ENCODE assay signal across 19 cellular contexts in the genomic region with DNA sequence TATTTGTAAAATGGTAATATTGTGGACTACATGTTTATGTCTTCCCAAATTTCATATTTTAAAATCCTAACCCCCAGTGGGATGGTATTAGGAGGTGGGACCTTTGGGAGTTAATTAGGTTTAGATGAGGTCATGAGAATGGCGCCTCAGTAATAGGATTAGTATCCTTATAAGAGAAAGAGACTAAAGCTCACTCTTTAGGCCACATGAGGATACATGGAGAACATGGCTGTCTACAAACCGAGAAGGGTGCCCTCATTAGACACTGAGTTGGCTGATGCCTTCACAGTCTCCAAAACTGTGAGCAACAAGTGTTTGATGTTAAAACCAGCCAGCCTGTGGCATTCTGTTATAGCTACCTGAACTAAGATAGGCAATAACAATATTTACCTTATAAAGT. TPM values are rescaled to one million over a fixed set of nuclear protein-coding genes. Genes with fewer than 3 reads are reported as not detected.
DNase-seq lines count a peak whose midpoint lies in the region; ATAC-seq and TF ChIP-seq lines count a peak whose summit lies in the region.
"Had no signal": no experiment of that assay in that cellular context is flagged by ENCODE, and none has a peak within 500 bp of the region (broad histone marks: within the 10 kb centered on the region; RNA-seq: fewer than 3 reads in every experiment).

No MANE protein-coding gene starts in this region.

- no peak overlapping the region for H3K9ac ChIP-seq in SK-N-SH
- H3K9ac ChIP-seq in mesendoderm (ENCODE audit: low read length) = no peak overlapping the region

- H4K5ac ChIP-seq in mesendoderm (ENCODE audit: low read length) = no peak overlapping the region

- no TSS peak for BruUV-seq in OCI-LY7 (replicated peaks; lab: Mats Ljungman, UMichigan)

- H3K36me3 ChIP-seq in SK-N-SH (replicated peaks in 1 of 2; ENCODE audit: control insufficient read depth in 1 of 2, insufficient read depth in 2 of 2, low read length in 1 of 2) (no peaks in the 10 kb centered on the region), ascending aorta (no peaks in the 10 kb centered on the region), mesendoderm (ENCODE audit: control insufficient read depth, insufficient read depth, low read length) (no peaks in the 10 kb centered on the region), tibial artery (no peaks in the 10 kb centered on the region), HAP-1 (replicated peaks) (no peaks in the 10 kb centered on the region), OCI-LY7 (ENCODE audit: insufficient read depth, low read length) (no peaks in the 10 kb centered on the region)

- CTCF ChIA-PET in SK-N-SH (lab: Yijun Ruan, JAX) = no interaction called here
- CTCF ChIA-PET in OCI-LY7 (lab: Charles Lee; ENCODE audit: unreplicated experiment) = no interaction called here

- H4K20me1 ChIP-seq in SK-N-SH (ENCODE audit: insufficient read depth) (no peaks in the 10 kb centered on the region), OCI-LY7 (ENCODE audit: insufficient read depth, low read length) (no peaks in the 10 kb centered on the region)

- H3K56ac ChIP-seq in mesendoderm (ENCODE audit: low read length) = no peak overlapping the region

- H3K18ac ChIP-seq in mesendoderm (ENCODE audit: low read length) = no peak overlapping the region

- H3K23ac ChIP-seq in mesendoderm (ENCODE audit: low read length) = no peak overlapping the region

- intact Hi-C loops in ascending aorta (cut with DNase I) (loop anchor here (10.0 kb wide), 1 partner anchor 616 kb away; no protein-coding TSS in a partner anchor), tibial artery (cut with DNase I; ENCODE audit: low total_unique reads) (no loop called here), OCI-LY7 (cut with micrococcal nuclease; ENCODE audit: unreplicated experiment) (no loop called here)

- no peak overlapping the region for H3K4ac ChIP-seq in mesendoderm (ENCODE audit: low read depth, low read length)

- TF ChIP-seq CTCF in SK-N-SH (IDR thresholded peaks at IDR 0.05) (no peak), ascending aorta (IDR thresholded peaks at IDR 0.05) (no peak), tibial artery (IDR thresholded peaks at IDR 0.05) (no peak), OCI-LY7 (conservative IDR thresholded peaks at IDR 0.05; ENCODE audit: low read length) (no peak)

- H2BK120ac ChIP-seq in mesendoderm (ENCODE audit: low read depth, low read length) = no peak overlapping the region

- H3K27ac ChIP-seq in SK-N-SH (ENCODE audit: low read depth in 2 of 2, low read length in 1 of 2) = peak overlapping the region in 1 of 2 experiments; percentile 95; a peak in 2 of 4 replicates
- H3K27ac ChIP-seq in ascending aorta = peak overlapping the region; percentile 51 to 80
- H3K27ac ChIP-seq in mesendoderm (ENCODE audit: low read depth, low read length) = no peak overlapping the region
- peak overlapping the region; percentile 36 to 72 for H3K27ac ChIP-seq in tibial artery
- H3K27ac ChIP-seq in OCI-LY7 (ENCODE audit: low read depth, low read length, poor library complexity, severe bottlenecking) = no peak overlapping the region
- H3K27ac ChIP-seq: 22Rv1 had no signal

- 45% methylated on average over 2 of the region's 2 CpGs for WGBS in SK-N-SH (ENCODE audit: low lambda C conversion rate)
- no CpG with 5 or more reads among the region's 2 CpGs for WGBS in mesendoderm (ENCODE audit: extremely low coverage, insufficient coverage, low lambda C conversion rate)

- H3K4me3 ChIP-seq in SK-N-SH (ENCODE audit: low read depth in 2 of 2, low read length in 1 of 2) (no peak overlapping the region), ascending aorta (no peak overlapping the region), mesendoderm (ENCODE audit: low read length) (no peak overlapping the region), tibial artery (no peak overlapping the region), HAP-1 (no peak overlapping the region), OCI-LY7 (ENCODE audit: low read depth, low read length, poor library complexity, severe bottlenecking) (no peak overlapping the region)
- H3K4me3 ChIP-seq: GM12878 had no signal

- H4K8ac ChIP-seq in mesendoderm (ENCODE audit: low read depth, low read length) = no peak overlapping the region

- in situ Hi-C loops in HAP-1 (cut with MboI; ENCODE audit: low sequenced_read_pairs) = no loop called here

- POLR2A ChIA-PET in SK-N-SH (lab: Yijun Ruan, JAX) = no interaction called here
- POLR2A ChIA-PET in OCI-LY7 (lab: Charles Lee) = interaction anchor here (1.0 to 1.4 kb wide), 2 partner anchors 32 to 58 kb away, joined by 4 read pairs; no protein-coding TSS in a partner anchor

- H3K79me2 ChIP-seq in SK-N-SH (ENCODE audit: insufficient read depth) (no peaks in the 10 kb centered on the region), mesendoderm (ENCODE audit: control insufficient read depth, insufficient read depth, low read length) (no peaks in the 10 kb centered on the region), OCI-LY7 (ENCODE audit: insufficient read depth, low read depth, low read length) (no peaks in the 10 kb centered on the region)

- DNase-seq in SK-N-SH (no peak), ascending aorta (ENCODE audit: low spot score in 2 of 2) (no peak), mesendoderm (peak; percentile 6), tibial artery (no peak), HAP-1 (ENCODE audit: low spot score in 2 of 2) (no peak), OCI-LY7 (ENCODE audit: low spot score) (no peak), NCI-H187 (lab: John Stamatoyannopoulos, UW) (no peak)
- DNase-seq: DMS153, Kasumi-1, MM.1S, NCI-H1092 treated with DMSO at 0.1 percent for 48 hours, NCI-H146, NCI-H2081 treated with DMSO at 0.1 percent for 48 hours, RPMI8226, SHP77 treated with DMSO at 0.1 percent for 48 hours had no signal

- no peak overlapping the region for H2BK5ac ChIP-seq in mesendoderm (ENCODE audit: low read length)

- H3K79me1 ChIP-seq in mesendoderm (ENCODE audit: low read length) = no peaks in the 10 kb centered on the region

- TF ChIP-seq RAD21 in SK-N-SH (IDR thresholded peaks at IDR 0.05; ENCODE audit: low read length) = no peak

- H3K9me2 ChIP-seq in SK-N-SH = no peaks in the 10 kb centered on the region
- H3K9me2 ChIP-seq in OCI-LY7 (ENCODE audit: insufficient read depth, low read length) = no peaks in the 10 kb centered on the region

- TF ChIP-seq EP300 in SK-N-SH (IDR thresholded peaks at IDR 0.05; ENCODE audit: borderline replicate concordance in 1 of 2, low read depth in 1 of 2, low read length in 1 of 2) = no peak

- H3K27me3 ChIP-seq in SK-N-SH (ENCODE audit: insufficient read depth) (no peaks in the 10 kb centered on the region), ascending aorta (no peaks in the 10 kb centered on the region), mesendoderm (ENCODE audit: insufficient read depth, low read length, poor library complexity) (no peaks in the 10 kb centered on the region), tibial artery (no peaks in the 10 kb centered on the region), HAP-1 (ENCODE audit: low read depth) (no peaks in the 10 kb centered on the region)

- H2BK15ac ChIP-seq in mesendoderm (replicated peaks; ENCODE audit: low read depth) = no peak overlapping the region

- peaks cover 36% of the 10 kb centered on the region for H3F3A ChIP-seq in SK-N-SH (replicated peaks; ENCODE audit: insufficient read depth)

- H2AFZ ChIP-seq in SK-N-SH (ENCODE audit: low read depth) (0 out of 2 replicates have a peak overlapping the region, but pooled peaks have one; percentile 14), OCI-LY7 (ENCODE audit: low read length) (no peak overlapping the region)

- H2AK5ac ChIP-seq in mesendoderm (ENCODE audit: low read length) = no peak overlapping the region

- H3K4me1 ChIP-seq in SK-N-SH (ENCODE audit: control insufficient read depth in 1 of 2, insufficient read depth in 2 of 2, low read depth in 1 of 2, low read length in 1 of 2) = peaks cover 0 to 27% of the 10 kb centered on the region in 2 experiments; a peak in 3 of 4 replicates
- H3K4me1 ChIP-seq in ascending aorta = peaks cover 0 to 14% of the 10 kb centered on the region in 2 donors
- no peaks in the 10 kb centered on the region for H3K4me1 ChIP-seq in mesendoderm (ENCODE audit: control insufficient read depth, low read depth, low read length)
- H3K4me1 ChIP-seq in tibial artery = peaks cover 0 to 56% (median 0%) of the 10 kb centered on the region in 4 donors
- peaks cover 9% of the 10 kb centered on the region for H3K4me1 ChIP-seq in HAP-1
- no peaks in the 10 kb centered on the region for H3K4me1 ChIP-seq in OCI-LY7 (ENCODE audit: insufficient read depth, low read length, poor library complexity, severe bottlenecking)

- H3K9me3 ChIP-seq in SK-N-SH (no peaks in the 10 kb centered on the region), ascending aorta (no peaks in the 10 kb centered on the region), tibial artery (no peaks in the 10 kb centered on the region), HAP-1 (no peaks in the 10 kb centered on the region), OCI-LY7 (ENCODE audit: low read length) (no peaks in the 10 kb centered on the region)

- H3K4me2 ChIP-seq in SK-N-SH = no peak overlapping the region
- H3K4me2 ChIP-seq in mesendoderm (ENCODE audit: low read length) = no peak overlapping the region
- H3K4me2 ChIP-seq in OCI-LY7 (ENCODE audit: low read length) = no peak overlapping the region

- no peak for ATAC-seq in SK-N-SH treated with all-trans-retinoic acid at 6 μM for 48 hours
- ATAC-seq: GM12878 had no signal

TF ChIP-seq in SK-N-SH, 30 proteins besides CTCF, POLR2A, EP300 and RAD21 (continues in another document):
- TF ChIP-seq RCOR1 (IDR thresholded peaks at IDR 0.05; ENCODE audit: low read length) = no peak
- no peak for TF ChIP-seq CHD2 (IDR thresholded peaks at IDR 0.05; ENCODE audit: low read length, partially characterized antibody)
- no peak for TF ChIP-seq MAX (IDR thresholded peaks at IDR 0.05; ENCODE audit: low read depth)
- no peak for TF ChIP-seq ELF1 (IDR thresholded peaks at IDR 0.05)

TF ChIP-seq in SK-N-SH treated with all-trans-retinoic acid at 6 μM for 48 hours, 23 proteins besides CTCF, POLR2A, EP300 and RAD21 (continues in another document):
- TF ChIP-seq ZNF565 (CRISPR knock-in tag; conservative IDR thresholded peaks at IDR 0.05; ENCODE audit: low read depth) = no peak
- no peak for TF ChIP-seq TCF4 (CRISPR knock-in tag; IDR thresholded peaks at IDR 0.05; ENCODE audit: borderline replicate concordance)

RNA-seq across cellular contexts. Expression of gene OTOGL, which starts 58.3 kb away (rescaled TPM):
- polyA plus RNA-seq in SK-N-SH (2012; rRNA removed) = 0.61 and 0.97 TPM in 2 replicates
- polyA plus RNA-seq in SK-N-SH (2012; cell fraction: cytosol; rRNA removed) = 0.54 and 0.72 TPM in 2 replicates
- polyA plus RNA-seq in SK-N-SH (2012; cell fraction: nucleus; rRNA removed) = 1.3 and 3.4 TPM in 2 replicates
- total RNA-seq in ascending aorta = not detected
- 0.08 TPM for polyA plus RNA-seq in mesendoderm (2013, experiment 1 of 2)
- polyA plus RNA-seq in mesendoderm (2013, experiment 2 of 2) = 0.08 TPM
- total RNA-seq in OCI-LY7 (2014; rRNA removed; shearing (Covaris generic)) = not detected in 2 replicates
- total RNA-seq in OCI-LY7 (2022) = not detected in 2 replicates
- polyA plus RNA-seq: IgD-negative memory B cell had no signal

Comparison
In these comparisons a context has a peak if more than half of its experiments do, and no peak if none do; other contexts are left out.
1. H3K27ac ChIP-seq: peak in ascending aorta (2 of 2) and tibial artery (2 of 2); none in mesendoderm (single experiment) and OCI-LY7 (single experiment).